In the genomic region with DNA sequence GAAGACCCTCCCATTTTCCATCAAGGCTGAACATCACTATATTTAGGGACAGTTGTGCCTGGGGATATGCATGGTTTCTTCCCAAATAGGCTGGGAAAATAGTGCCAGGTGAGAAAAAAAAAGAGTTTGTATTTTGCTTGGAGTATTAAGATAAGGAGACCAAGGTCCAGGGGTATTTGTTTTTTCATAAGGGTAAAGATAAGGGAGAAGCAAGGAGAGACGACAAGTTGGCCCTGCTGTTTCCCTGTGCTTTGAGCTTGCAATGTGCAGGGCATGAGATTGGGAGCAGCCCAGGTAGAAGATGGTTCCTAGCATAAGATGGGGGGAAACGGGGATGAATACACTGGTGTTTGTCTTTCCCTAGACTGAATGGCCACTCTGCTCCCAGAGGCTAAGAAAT, we compare ENCODE assay signal across 19 cellular contexts. TPM values are rescaled to one million over a fixed set of nuclear protein-coding genes. Genes with fewer than 3 reads are reported as not detected.
DNase-seq lines count a peak whose midpoint lies in the region; ATAC-seq, FAIRE-seq and TF ChIP-seq lines count a peak whose summit lies in the region.
"Had no signal": no experiment of that assay in that cellular context is flagged by ENCODE, and none has a peak within 500 bp of the region (broad histone marks: within the 10 kb centered on the region; RNA-seq: fewer than 3 reads in every experiment).

No MANE protein-coding gene starts in this region.

- H3K27me3 Mint-ChIP-seq in activated CD8-positive, alpha-beta memory T cell treated with anti-CD3 and anti-CD28 coated beads, Interleukin-2, amount 10 ng/mL, durations not matched to agents 7 days and 5 days, result no peaks in the 10 kb centered on the region
- H3K27me3 Mint-ChIP-seq: CD4-positive, alpha-beta memory T cell; IgD-negative memory B cell had no signal

- H2AFZ ChIP-seq in hepatocyte, result no peak overlapping the region
- H2AFZ ChIP-seq: GM23248 had no signal

- no peaks in the 10 kb centered on the region for H3K9me3 Mint-ChIP-seq in activated CD8-positive, alpha-beta memory T cell treated with anti-CD3 and anti-CD28 coated beads, Interleukin-2, amount 10 ng/mL, durations not matched to agents 7 days and 5 days (ENCODE audit: low read depth)

- no peaks in the 10 kb centered on the region for H4K20me1 ChIP-seq in hepatocyte (ENCODE audit: insufficient read depth, poor library complexity, severe bottlenecking)
- H4K20me1 ChIP-seq: BLaER1 had no signal

- H3K36me3 ChIP-seq in HUES48 (ENCODE audit: control insufficient read depth, insufficient read depth, low read length), result no peaks in the 10 kb centered on the region
- H3K36me3 ChIP-seq in hepatocyte (replicated peaks; ENCODE audit: insufficient read depth, low read depth), result no peaks in the 10 kb centered on the region
- no peaks in the 10 kb centered on the region for H3K36me3 ChIP-seq in pancreas
- H3K36me3 ChIP-seq: BLaER1, HAP-1 had no signal

- H3K4me1 ChIP-seq in HUES48 (ENCODE audit: control insufficient read depth, insufficient read depth, low read length) (0 out of 2 replicates have a peak, but pooled peaks cover 4% of the 10 kb centered on the region), hepatocyte (ENCODE audit: insufficient read depth) (peaks cover 8% of the 10 kb centered on the region), pancreas (peaks cover 0 to 13% (median 9%) of the 10 kb centered on the region in 3 donors)
- H3K4me1 ChIP-seq: HAP-1 had no signal

- peak overlapping the region; percentile 33 for H3K4me2 ChIP-seq in hepatocyte
- H3K4me2 ChIP-seq: BLaER1 had no signal

- FAIRE-seq in pancreas (lab: Jason Lieb, UNC), result no peak
- FAIRE-seq: HepG2, HTR-8/SVneo had no signal

- intact Hi-C loops in pancreas (cut with DNase I), result no loop called here

- WGBS in hepatocyte (ENCODE audit: low lambda C conversion rate, missing lambda C conversion rate), result 44% methylated on average over 2 of the region's 2 CpGs
- 25 to 29% methylated on average over 2 of the region's 2 CpGs for WGBS in pancreas, 2 donors

- H3K4me1 Mint-ChIP-seq in activated CD8-positive, alpha-beta memory T cell treated with anti-CD3 and anti-CD28 coated beads, Interleukin-2, amount 10 ng/mL, durations not matched to agents 7 days and 5 days, result no peaks in the 10 kb centered on the region
- H3K4me1 Mint-ChIP-seq: CD14-positive monocyte; CD4-positive, alpha-beta memory T cell; IgD-negative memory B cell had no signal

- peak in 3 of 4 donors; percentile 81 to 98 (median 94) for ATAC-seq in pancreas
- ATAC-seq in GM19324 (IDR thresholded peaks at IDR 0.05; ENCODE audit: low FRiP score, unreplicated experiment), result no peak
- ATAC-seq in HG03521 (IDR thresholded peaks at IDR 0.05; ENCODE audit: unreplicated experiment), result no peak
- ATAC-seq in activated CD8-positive, alpha-beta memory T cell treated with anti-CD3 and anti-CD28 coated beads, Interleukin-2, amount 10 ng/mL, durations not matched to agents 7 days and 5 days, result no peak
- ATAC-seq: HepG2 had no signal

- H3K27ac Mint-ChIP-seq in activated CD8-positive, alpha-beta memory T cell treated with anti-CD3 and anti-CD28 coated beads, Interleukin-2, amount 10 ng/mL, durations not matched to agents 7 days and 5 days, result no peak overlapping the region
- H3K27ac Mint-ChIP-seq: CD14-positive monocyte; CD4-positive, alpha-beta memory T cell; IgD-negative memory B cell had no signal

- no peaks in the 10 kb centered on the region for H3K36me3 Mint-ChIP-seq in activated CD8-positive, alpha-beta memory T cell treated with anti-CD3 and anti-CD28 coated beads, Interleukin-2, amount 10 ng/mL, durations not matched to agents 7 days and 5 days
- H3K36me3 Mint-ChIP-seq: CD14-positive monocyte; CD4-positive, alpha-beta memory T cell; IgD-negative memory B cell had no signal

- no peaks in the 10 kb centered on the region for H3K9me2 ChIP-seq in hepatocyte (replicated peaks; ENCODE audit: insufficient read depth)

- TF ChIP-seq CTCF in hepatocyte (IDR thresholded peaks at IDR 0.05; ENCODE audit: poor library complexity) (no peak), pancreas (IDR thresholded peaks at IDR 0.05) (no peak)

- H3K27ac ChIP-seq in HUES48 (ENCODE audit: low read depth, low read length) (peak overlapping the region; percentile 17), hepatocyte (peak overlapping the region; percentile 52), pancreas (no peak overlapping the region)
- H3K27ac ChIP-seq: BLaER1, GM23248 had no signal

- CTCF ChIA-PET in activated CD8-positive, alpha-beta memory T cell treated with anti-CD3 and anti-CD28 coated beads, Interleukin-2, amount 10 ng/mL, durations not matched to agents 7 days and 5 days (lab: Charles Lee), result no interaction called here

- no peak overlapping the region for H3K9ac ChIP-seq in HUES48 (ENCODE audit: low read depth, low read length)
- H3K9ac ChIP-seq: BLaER1, GM23248 had no signal

- H3K27me3 ChIP-seq in HUES48 (ENCODE audit: control insufficient read depth, insufficient read depth, low read length), result no peaks in the 10 kb centered on the region
- H3K27me3 ChIP-seq in hepatocyte, result no peaks in the 10 kb centered on the region
- no peaks in the 10 kb centered on the region for H3K27me3 ChIP-seq in pancreas
- H3K27me3 ChIP-seq: BLaER1 had no signal

- DNase-seq in hepatocyte (ENCODE audit: low spot score) (peak; percentile 27), pancreas (no peak), SIG-M5 treated with dmso at 0.1 percent for 504 hours (lab: John Stamatoyannopoulos, UW; ENCODE audit: unreplicated experiment) (no peak)
- DNase-seq in activated CD8-positive, alpha-beta memory T cell treated with anti-CD3 and anti-CD28 coated beads, Interleukin-2, amount 10 ng/mL, durations not matched to agents 7 days and 5 days, result no peak
- DNase-seq: 8988T; Calu3; CD4-positive, alpha-beta memory T cell; DMS79 treated with DMSO at 0.1 percent for 48 hours; GF-D8; GM23248 had no signal

- H3K9me3 ChIP-seq in HUES48 (ENCODE audit: control insufficient read depth, insufficient read depth, low read length) (no peaks in the 10 kb centered on the region), hepatocyte (ENCODE audit: low read depth) (no peaks in the 10 kb centered on the region), pancreas (no peaks in the 10 kb centered on the region)
- H3K9me3 ChIP-seq: HAP-1 had no signal

- no peak overlapping the region for H3K4me3 Mint-ChIP-seq in activated CD8-positive, alpha-beta memory T cell treated with anti-CD3 and anti-CD28 coated beads, Interleukin-2, amount 10 ng/mL, durations not matched to agents 7 days and 5 days
- H3K4me3 Mint-ChIP-seq: CD14-positive monocyte; CD4-positive, alpha-beta memory T cell; IgD-negative memory B cell had no signal

- H3K4me3 ChIP-seq in HUES48 (ENCODE audit: low read depth, low read length) (no peak overlapping the region), hepatocyte (no peak overlapping the region), pancreas (no peak overlapping the region)
- H3K4me3 ChIP-seq: BLaER1, GM23248, HAP-1 had no signal

- H3K79me2 ChIP-seq in hepatocyte, result no peaks in the 10 kb centered on the region

RNA-seq across cellular contexts. Expression of a gene that starts 8.8 kb away (rescaled TPM):
- total RNA-seq in hepatocyte (14.5 and 23.3 TPM in 2 replicates), pancreas (1 to 10 TPM; 3.2 to 8.1 (median 4.5) TPM)
- polyA plus RNA-seq in hepatocyte (8.2 and 11.1 TPM in 2 replicates), pancreas (1 to 10 TPM; 2.3 to 3.1 TPM)
- total RNA-seq in activated CD8-positive, alpha-beta memory T cell treated with anti-CD3 and anti-CD28 coated beads, Interleukin-2, amount 10 ng/mL, durations not matched to agents 7 days and 5 days, result not detected
- total RNA-seq: CD4-positive, alpha-beta memory T cell had no signal
- polyA plus RNA-seq: CD14-positive monocyte; CD4-positive, alpha-beta memory T cell; IgD-negative memory B cell had no signal

Comparison
In these comparisons a context has a peak if more than half of its experiments do, and no peak if none do; other contexts are left out.
1. H3K27ac ChIP-seq: peak in HUES48 (single experiment) and hepatocyte (single experiment); none in pancreas (0 of 4).
2. ATAC-seq: peak in pancreas (3 of 4); none in GM19324 (single experiment), HG03521 (single experiment) and activated CD8-positive, alpha-beta memory T cell treated with anti-CD3 and anti-CD28 coated beads, Interleukin-2, amount 10 ng/mL, durations not matched to agents 7 days and 5 days (single experiment).
3. RNA of a gene that starts 8.8 kb away (total RNA-seq): 14.5 to 23.3 TPM in hepatocyte and 3.2 to 8.1 TPM in pancreas; not detected in activated CD8-positive, alpha-beta memory T cell treated with anti-CD3 and anti-CD28 coated beads, Interleukin-2, amount 10 ng/mL, durations not matched to agents 7 days and 5 days; every median in the first group is over 4 times any median in the second.